16 cellular contexts compared by ENCODE assay signal in the genomic region with DNA sequence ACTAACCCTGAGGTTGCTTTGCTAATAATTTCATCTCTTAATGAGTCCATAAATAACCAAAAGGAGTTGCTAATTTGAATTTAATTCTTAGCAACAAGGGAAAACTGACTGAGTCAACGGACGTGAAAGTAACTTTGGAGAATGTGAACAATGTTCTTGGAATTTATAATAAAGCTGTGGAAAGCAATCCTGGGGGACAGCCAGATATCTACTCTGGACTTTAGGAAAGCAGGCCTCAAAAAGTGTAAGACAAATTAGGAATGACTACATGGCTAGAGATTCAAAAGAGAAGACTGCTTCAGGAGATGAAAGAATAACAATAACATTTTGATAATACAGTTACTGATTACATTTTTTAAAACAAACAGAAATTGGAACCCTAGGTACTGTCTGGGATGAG.
DNase-seq lines count a peak whose midpoint lies in the region; ATAC-seq and TF ChIP-seq lines count a peak whose summit lies in the region.
"Had no signal": no experiment of that assay in that cellular context is flagged by ENCODE, and none has a peak within 500 bp of the region (broad histone marks: within the 10 kb centered on the region; RNA-seq: fewer than 3 reads in every experiment).

No MANE protein-coding gene starts in this region.

- H3K27ac ChIP-seq in ACC112 (ENCODE audit: low read depth, low read length) (peak overlapping the region; percentile 97), brain microvascular endothelial cell (peak overlapping the region; percentile 82)
- H3K27ac ChIP-seq: parathyroid adenoma, upper lobe of right lung had no signal

- H3K4me3 ChIP-seq in ACC112 (ENCODE audit: low read depth, low read length) (peak overlapping the region; percentile 32; the same call in 1 of the 2 replicates), brain microvascular endothelial cell (ENCODE audit: low read depth, low read length) (no peak overlapping the region)
- H3K4me3 ChIP-seq: upper lobe of right lung had no signal

- ATAC-seq in HG02678 (IDR thresholded peaks at IDR 0.05; ENCODE audit: unreplicated experiment) (no peak), HG03045 (IDR thresholded peaks at IDR 0.05; ENCODE audit: unreplicated experiment) (no peak)
- ATAC-seq: T-cell, upper lobe of right lung had no signal

- peak overlapping the region; percentile 52 for H2AFZ ChIP-seq in ACC112 (ENCODE audit: low read length, unreplicated experiment)
- H2AFZ ChIP-seq: parathyroid adenoma had no signal

- H3K79me2 ChIP-seq in ACC112 (ENCODE audit: control insufficient read depth, insufficient read depth, low read length, unreplicated experiment) = no peaks in the 10 kb centered on the region
- H3K79me2 ChIP-seq: parathyroid adenoma had no signal

- TF ChIP-seq CTCF in brain microvascular endothelial cell (IDR thresholded peaks at IDR 0.05; ENCODE audit: low read depth, low read length, missing control alignments) = no peak

- peaks cover 5% of the 10 kb centered on the region; the same call in 1 of the 2 replicates for H3K36me3 ChIP-seq in ACC112 (ENCODE audit: insufficient read depth, low read length)
- H3K36me3 ChIP-seq in brain microvascular endothelial cell (replicated peaks) = no peaks in the 10 kb centered on the region
- H3K36me3 ChIP-seq: upper lobe of right lung had no signal

- H3K27me3 ChIP-seq in ACC112 (ENCODE audit: insufficient read depth, low read length) = no peaks in the 10 kb centered on the region
- no peaks in the 10 kb centered on the region for H3K27me3 ChIP-seq in brain microvascular endothelial cell (replicated peaks)
- H3K27me3 ChIP-seq: upper lobe of right lung had no signal

- H3K4me1 ChIP-seq in ACC112 (ENCODE audit: control insufficient read depth, insufficient read depth, low read length, unreplicated experiment) = peaks cover 39% of the 10 kb centered on the region
- H3K4me1 ChIP-seq: parathyroid adenoma, upper lobe of right lung had no signal

- in situ Hi-C loops in brain microvascular endothelial cell (cut with HindIII; ENCODE audit: low pct_ligation_motif_present, low sequenced_read_pairs) = no loop called here

- DNase-seq in HT1080 (ENCODE audit: low read depth) = peak; percentile 44
- DNase-seq in brain microvascular endothelial cell = peak; percentile 78
- peak; percentile 9 for DNase-seq in hepatic stellate cell (ENCODE audit: low spot score)
- no peak for DNase-seq in amygdala (lab: John Stamatoyannopoulos, UW)
- DNase-seq in NCI-H526 (lab: John Stamatoyannopoulos, UW) = no peak
- DNase-seq: activated CD4-positive, alpha-beta T cell treated with anti-CD3 and anti-CD28 coated beads for 1 hour; activated T-cell treated with anti-CD3 and anti-CD28 coated beads, Interleukin-2, amount 50 U/mL, for 48 hours; AML-193; DMS79; NCI-H2107; T-cell; upper lobe of right lung had no signal

Comparison
In these comparisons a context has a peak if more than half of its experiments do, and no peak if none do; other contexts are left out.
1. DNase-seq: peak in HT1080 (single experiment), brain microvascular endothelial cell (single experiment) and hepatic stellate cell (single experiment); none in amygdala (0 of 56) and NCI-H526 (0 of 2).